Comparison of ENCODE assay signal across 30 cellular contexts in the genomic region with DNA sequence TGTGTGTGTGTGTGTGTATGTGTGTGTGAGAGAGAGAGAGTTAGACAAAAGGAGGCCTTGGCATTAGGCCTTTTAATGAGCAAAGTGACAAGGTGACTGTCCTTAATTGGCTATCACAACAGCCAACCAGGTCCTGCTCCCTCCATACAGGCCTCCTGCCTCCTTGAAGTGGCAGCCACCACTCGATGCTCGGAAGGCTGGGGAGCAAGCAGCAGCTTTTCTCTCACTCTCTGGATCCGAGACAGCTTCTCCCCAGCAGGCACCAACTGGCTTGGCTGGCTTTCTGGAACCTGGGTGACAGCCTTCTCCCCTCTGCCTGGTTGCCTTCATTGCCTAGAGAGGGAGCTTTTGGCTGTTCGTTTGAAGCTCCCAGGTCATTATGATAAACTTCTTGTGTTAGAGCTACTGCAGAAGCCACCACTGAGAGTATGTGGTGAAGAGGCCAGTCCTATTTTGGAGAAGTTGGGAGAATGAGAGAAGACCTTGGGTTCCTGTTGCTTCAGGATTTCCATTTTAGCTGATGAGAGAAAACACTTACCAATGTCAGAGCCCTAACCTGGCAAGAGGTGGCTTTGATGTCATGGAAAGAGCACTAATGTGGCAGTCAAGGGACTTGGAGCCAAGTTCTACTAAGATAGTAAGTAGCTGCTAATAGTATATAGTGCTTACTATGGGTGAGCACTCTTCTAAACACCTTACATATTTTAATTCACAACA.
"Had no signal": no experiment of that assay in that cellular context is flagged by ENCODE, and none has a peak within 500 bp of the region (broad histone marks: within the 10 kb centered on the region; RNA-seq: fewer than 3 reads in every experiment).

No MANE protein-coding gene starts in this region.

- H3K27ac ChIP-seq: gastrocnemius medialis, hepatocyte, lower lobe of right lung, neutrophil, prostate gland, sigmoid colon, uterus had no signal

- FAIRE-seq: bronchial epithelial cell, keratinocyte, small intestine had no signal

- H3K4me1 ChIP-seq: gastrocnemius medialis, lower lobe of right lung, prostate gland, sigmoid colon, uterus had no signal

- ATAC-seq: activated naive CD8-positive, alpha-beta T cell treated with anti-CD3 and anti-CD28 coated beads, Interleukin-2, amount 50 U/mL, for 24 hours; effector memory CD8-positive, alpha-beta T cell; gastrocnemius medialis; mucosa of descending colon; stimulated activated effector memory CD8-positive, alpha-beta T cell treated with anti-CD3 and anti-CD28 coated beads, Interleukin-12 subunit alpha, Interleukin-12 subunit beta, amount 100 ng/mL, for 72 hours; stimulated activated naive CD8-positive, alpha-beta T cell treated with anti-CD3 and anti-CD28 coated beads, Interleukin-15, amount 100 ng/mL, for 72 hours; WTC11 had no signal

- H3K27me3 ChIP-seq: gastrocnemius medialis, hepatocyte, neutrophil, sigmoid colon, uterus had no signal

- DNase-seq: activated CD4-positive, alpha-beta memory T cell treated with anti-CD3 and anti-CD28 coated beads, Interleukin-2, amount 10 ng/mL, durations not matched to agents 7 days and 5 days; activated CD4-positive, alpha-beta T cell treated with anti-CD3 and anti-CD28 coated beads for 1 hour; activated CD4-positive, alpha-beta T cell treated with anti-CD3 and anti-CD28 coated beads, Interleukin-2, amount 10 ng/mL, durations not matched to agents 7 days and 5 days; activated CD8-positive, alpha-beta memory T cell treated with anti-CD3 and anti-CD28 coated beads, Interleukin-2, amount 50 U/mL, for 48 hours; activated gamma-delta T cell treated with Interleukin-2 at 50 U/mL for 16 hours; activated naive CD8-positive, alpha-beta T cell treated with anti-CD3 and anti-CD28 coated beads, Interleukin-2, amount 50 U/mL, for 24 hours; activated T-cell treated with anti-CD3 and anti-CD28 coated beads, Interleukin-2, amount 50 U/mL, for 24 hours; amygdala; cortex of kidney; effector memory CD8-positive, alpha-beta T cell; erythroblast; gastrocnemius medialis; glutamatergic neuron; lower lobe of right lung; mesendoderm; mucosa of descending colon; retina; sigmoid colon; small intestine; stimulated activated CD4-positive, alpha-beta T cell treated with anti-CD3 and anti-CD28 coated beads, Interleukin-4, amount 100 ng/mL, for 24 hours; stimulated activated naive CD8-positive, alpha-beta T cell treated with anti-CD3 and anti-CD28 coated beads, Interleukin-15, amount 100 ng/mL, for 72 hours; T-helper 2 cell; uterus had no signal

- H3K36me3 ChIP-seq: gastrocnemius medialis, lower lobe of right lung, neutrophil, prostate gland, sigmoid colon, uterus had no signal

- H3K4me3 ChIP-seq: gastrocnemius medialis, hepatocyte, lower lobe of right lung, mucosa of descending colon, prostate gland, sigmoid colon, uterus had no signal

- H3K9me3 ChIP-seq: lower lobe of right lung, mucosa of descending colon, neutrophil, prostate gland, sigmoid colon, uterus had no signal
